ENCODE assay signal across 9 cellular contexts in the genomic region with DNA sequence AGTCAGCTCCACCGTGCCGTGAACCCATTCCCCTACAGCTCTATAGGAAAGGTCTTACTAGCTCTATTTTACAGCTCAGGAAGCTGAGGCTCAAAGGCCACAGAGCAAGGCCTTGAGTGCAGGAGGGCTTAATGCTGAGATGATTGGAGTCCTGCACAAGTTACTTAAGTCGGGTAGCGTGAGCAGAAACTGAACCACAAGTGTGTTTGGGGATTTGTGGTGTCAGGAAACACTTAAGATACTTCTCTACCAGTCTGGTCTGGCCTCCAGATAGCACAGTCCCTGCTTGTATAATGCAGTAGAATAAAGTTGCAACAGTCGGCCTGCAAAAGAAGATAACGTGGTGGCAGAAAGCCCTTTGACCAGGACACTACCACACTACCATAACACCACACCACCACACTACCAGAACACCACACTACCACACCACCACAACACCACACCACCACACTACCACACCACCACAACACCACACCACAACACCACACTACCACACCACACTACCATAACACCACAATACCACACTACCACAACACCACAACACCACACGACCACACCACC.
A peak's percentile ranks its signal among the peaks of the same experiment; 100 is the strongest.
DNase-seq lines count a peak whose midpoint lies in the region; ATAC-seq and TF ChIP-seq lines count a peak whose summit lies in the region.
"Had no signal": no experiment of that assay in that cellular context is flagged by ENCODE, and none has a peak within 500 bp of the region (broad histone marks: within the 10 kb centered on the region; RNA-seq: fewer than 3 reads in every experiment).

No MANE protein-coding gene starts in this region.

- no peak overlapping the region for H3K27ac ChIP-seq in HEK293 (ENCODE audit: extremely low read depth, low read depth, low read length)

- peak; percentile 51 for DNase-seq in D341Med (ENCODE audit: low spot score)
- DNase-seq in activated B cell treated with CpG ODN at 0.5 μM for 24 hours: no peak
- no peak for DNase-seq in left lobe of liver (ENCODE audit: low spot score)
- no peak for DNase-seq in ureter (ENCODE audit: low spot score)
- DNase-seq: activated effector memory CD4-positive, alpha-beta T cell treated with anti-CD3 and anti-CD28 coated beads, Interleukin-2, amount 50 U/mL, for 16 hours had no signal

- peaks cover 43% of the 10 kb centered on the region for H3K4me1 Mint-ChIP-seq in activated B cell treated with CpG ODN at 0.5 μM for 24 hours

- no peaks in the 10 kb centered on the region for H3K27me3 Mint-ChIP-seq in activated B cell treated with CpG ODN at 0.5 μM for 24 hours

- no peaks in the 10 kb centered on the region for H3K9me3 ChIP-seq in HEK293 (ENCODE audit: control insufficient read depth, insufficient read depth, low read depth, low read length)

- ATAC-seq in activated B cell treated with CpG ODN at 0.5 μM for 24 hours (ENCODE audit: low read depth): peak; percentile 46
- peak; percentile 75 for ATAC-seq in left lobe of liver
- no peak for ATAC-seq in HG03565 (IDR thresholded peaks at IDR 0.05; ENCODE audit: unreplicated experiment)
- ATAC-seq in GM21447 (IDR thresholded peaks at IDR 0.05; ENCODE audit: unreplicated experiment): no peak
- ATAC-seq in GM21390 (IDR thresholded peaks at IDR 0.05; ENCODE audit: unreplicated experiment): no peak

- CTCF ChIA-PET in HEK293 (lab: Yijun Ruan, JAX): interaction anchor here (0.6 to 1.1 kb wide), 2 partner anchors 121 to 224 kb away, joined by 3 read pairs; no protein-coding TSS in a partner anchor
- CTCF ChIA-PET in activated B cell treated with CpG ODN at 0.5 μM for 24 hours (lab: Charles Lee): no interaction called here

- H3K4me1 ChIP-seq in HEK293 (ENCODE audit: control insufficient read depth, insufficient read depth, low read length): 0 out of 2 replicates have a peak, but pooled peaks cover 2% of the 10 kb centered on the region

- TF ChIP-seq CTCF in HEK293 (tag by site-specific recombination; IDR thresholded peaks at IDR 0.05): no peak
- TF ChIP-seq CTCF in activated B cell treated with CpG ODN at 0.5 μM for 24 hours (IDR thresholded peaks at IDR 0.05): no peak

- no peak overlapping the region for H3K4me3 ChIP-seq in HEK293 (ENCODE audit: low read depth, low read length)

- intact Hi-C loops in activated B cell treated with CpG ODN at 0.5 μM for 24 hours (cut with micrococcal nuclease): loop anchor here (5.0 kb wide), 2 partner anchors 46 to 49 kb away; no protein-coding TSS in a partner anchor

- POLR2A ChIA-PET in HEK293 (lab: Yijun Ruan, JAX): no interaction called here
- POLR2A ChIA-PET in activated B cell treated with CpG ODN at 0.5 μM for 24 hours (lab: Charles Lee): interaction anchor here (0.6 to 5.6 kb wide), 4 partner anchors 11 to 121 kb away, joined by 4 to 191 read pairs (median 8); no protein-coding TSS in a partner anchor

- no peaks in the 10 kb centered on the region for H3K36me3 ChIP-seq in HEK293 (ENCODE audit: control insufficient read depth in 2 of 2, insufficient read depth in 1 of 2, low read length in 2 of 2)

- H3K27ac Mint-ChIP-seq in activated B cell treated with CpG ODN at 0.5 μM for 24 hours: peak overlapping the region; percentile 67

- no peaks in the 10 kb centered on the region for H3K9me3 Mint-ChIP-seq in activated B cell treated with CpG ODN at 0.5 μM for 24 hours

- H3K36me3 Mint-ChIP-seq in activated B cell treated with CpG ODN at 0.5 μM for 24 hours (ENCODE audit: low read depth): no peaks in the 10 kb centered on the region

- H3K4me3 Mint-ChIP-seq in activated B cell treated with CpG ODN at 0.5 μM for 24 hours: peak overlapping the region; percentile 3

TF ChIP-seq in HEK293, 187 proteins besides CTCF, POLR2A, EP300 and RAD21:
- TF ChIP-seq ZNF23 (tag by site-specific recombination; IDR thresholded peaks at IDR 0.05; ENCODE audit: borderline replicate concordance) (no peak), ZNF600 (tag by site-specific recombination; IDR thresholded peaks at IDR 0.05) (peak; percentile 68)

Comparison
In these comparisons a context has a peak if more than half of its experiments do, and no peak if none do; other contexts are left out.
1. ATAC-seq: peak in activated B cell treated with CpG ODN at 0.5 μM for 24 hours (single experiment) and left lobe of liver (single experiment); none in HG03565 (single experiment), GM21447 (single experiment) and GM21390 (single experiment).